24 cellular contexts compared by ENCODE assay signal in genomic region chr12:32124637-32125036, GRCh38. TPM values are rescaled to one million over a fixed set of nuclear protein-coding genes. Genes with fewer than 3 reads are reported as not detected.
DNase-seq lines count a peak whose midpoint lies in the region; FAIRE-seq and TF ChIP-seq lines count a peak whose summit lies in the region.
"Had no signal": no experiment of that assay in that cellular context is flagged by ENCODE, and none has a peak within 500 bp of the region (broad histone marks: within the 10 kb centered on the region; RNA-seq: fewer than 3 reads in every experiment).

No MANE protein-coding gene starts in this region.

- no peaks in the 10 kb centered on the region for H3F3A ChIP-seq in neural cell (ENCODE audit: insufficient read depth, low read length, poor library complexity, severe bottlenecking)

- H3K36me3 ChIP-seq in Karpas-422 (ENCODE audit: insufficient read depth, low read length) = 0 out of 2 replicates have a peak, but pooled peaks cover 6% of the 10 kb centered on the region
- no peaks in the 10 kb centered on the region for H3K36me3 ChIP-seq in neural cell (ENCODE audit: insufficient read depth, low read length)
- H3K36me3 ChIP-seq: spleen, uterus had no signal

- TF ChIP-seq EP300 in neural cell (conservative IDR thresholded peaks at IDR 0.05; ENCODE audit: poor library complexity, severe bottlenecking) = no peak

- H3K4me3 Mint-ChIP-seq in brain = peak overlapping the region in 2 of 5 experiments; percentile 14 to 31
- H3K4me3 Mint-ChIP-seq: activated CD8-positive, alpha-beta memory T cell treated with anti-CD3 and anti-CD28 coated beads, Interleukin-2, amount 10 ng/mL, durations not matched to agents 7 days and 5 days; activated naive CD4-positive, alpha-beta T cell treated with anti-CD3 and anti-CD28 coated beads for 36 hours; activated T-cell treated with anti-CD3 and anti-CD28 coated beads, Interleukin-2, amount 50 U/mL, for 72 hours; stimulated activated naive B cell treated with anti-CD40 and anti-IgM and Interleukin-4, amounts not matched to agents 10 μg/mL and 1 μg/mL and 100 μg/mL, for 72 hours had no signal

- H3K9me3 ChIP-seq in Karpas-422 (ENCODE audit: low read length) = no peaks in the 10 kb centered on the region
- no peaks in the 10 kb centered on the region for H3K9me3 ChIP-seq in neural cell (ENCODE audit: low read length)
- H3K9me3 ChIP-seq: BLaER1 treated with 17β-estradiol and CSF1 and Interleukin-3, amounts not matched to agents 10 nM and 100 nM; Caco-2; SK-N-SH; spleen; uterus had no signal

- H4K20me1 ChIP-seq in Karpas-422 (ENCODE audit: insufficient read depth, low read depth, low read length) (no peaks in the 10 kb centered on the region), neural cell (ENCODE audit: insufficient read depth) (no peaks in the 10 kb centered on the region)

- no peaks in the 10 kb centered on the region for H3K9me2 ChIP-seq in Karpas-422 (replicated peaks; ENCODE audit: insufficient read depth, low read length)
- H3K9me2 ChIP-seq in neural cell (ENCODE audit: insufficient read depth, low read length) = no peaks in the 10 kb centered on the region
- H3K9me2 ChIP-seq: SK-N-SH had no signal

- no peaks in the 10 kb centered on the region for H3K27me3 Mint-ChIP-seq in brain
- H3K27me3 Mint-ChIP-seq: activated CD8-positive, alpha-beta memory T cell treated with anti-CD3 and anti-CD28 coated beads, Interleukin-2, amount 10 ng/mL, durations not matched to agents 7 days and 5 days; stimulated activated naive B cell treated with anti-CD40 and anti-IgM and Interleukin-4, amounts not matched to agents 10 μg/mL and 1 μg/mL and 100 μg/mL, for 72 hours had no signal

- peaks cover 94% of the 10 kb centered on the region for H3K79me2 ChIP-seq in Karpas-422 (ENCODE audit: low read length)
- H3K79me2 ChIP-seq in neural cell (replicated peaks; ENCODE audit: insufficient read depth, low read length) = peaks cover 31% of the 10 kb centered on the region

- H3K9ac ChIP-seq in Karpas-422 (ENCODE audit: low read length) (no peak overlapping the region), neural cell (ENCODE audit: low read length) (no peak overlapping the region)
- H3K9ac ChIP-seq: BLaER1 treated with 17β-estradiol and CSF1 and Interleukin-3, amounts not matched to agents 10 nM and 100 nM; SK-N-SH had no signal

- FAIRE-seq in H54 (lab: Jason Lieb, UNC) = peak; percentile 38
- FAIRE-seq: kidney had no signal

- H2AFZ ChIP-seq in Karpas-422 (ENCODE audit: low read length) (no peak overlapping the region), neural cell (ENCODE audit: low read depth, low read length) (no peak overlapping the region)

- H3K4me1 ChIP-seq in Karpas-422 (ENCODE audit: low read length) = peaks cover 35% of the 10 kb centered on the region
- H3K4me1 ChIP-seq: Caco-2, uterus had no signal

- no peaks in the 10 kb centered on the region for H3K27me3 ChIP-seq in Karpas-422 (ENCODE audit: low read length)
- H3K27me3 ChIP-seq in neural cell (ENCODE audit: insufficient read depth, low read depth, low read length) = no peaks in the 10 kb centered on the region
- H3K27me3 ChIP-seq: BLaER1 treated with 17β-estradiol and CSF1 and Interleukin-3, amounts not matched to agents 10 nM and 100 nM; spleen; uterus had no signal

- TF ChIP-seq CTCF in brain (conservative IDR thresholded peaks at IDR 0.05) (no peak), neural cell (IDR thresholded peaks at IDR 0.05; ENCODE audit: poor library complexity, severe bottlenecking) (no peak)

- no peaks in the 10 kb centered on the region for H3K9me3 Mint-ChIP-seq in brain
- H3K9me3 Mint-ChIP-seq: activated naive CD4-positive, alpha-beta T cell treated with anti-CD3 and anti-CD28 coated beads for 36 hours; activated T-cell treated with anti-CD3 and anti-CD28 coated beads, Interleukin-2, amount 50 U/mL, for 72 hours; stimulated activated naive B cell treated with anti-CD40 and anti-IgM and Interleukin-4, amounts not matched to agents 10 μg/mL and 1 μg/mL and 100 μg/mL, for 72 hours had no signal

- H3K36me3 Mint-ChIP-seq in brain = peaks cover 18% of the 10 kb centered on the region
- H3K36me3 Mint-ChIP-seq: activated CD8-positive, alpha-beta memory T cell treated with anti-CD3 and anti-CD28 coated beads, Interleukin-2, amount 10 ng/mL, durations not matched to agents 7 days and 5 days had no signal

- H3K27ac ChIP-seq in Karpas-422 (ENCODE audit: low read length) (peak overlapping the region; percentile 38; the same call in 1 of the 2 replicates), neural cell (ENCODE audit: low read length) (peak overlapping the region; percentile 50)
- H3K27ac ChIP-seq: spleen, uterus had no signal

- H3K4me2 ChIP-seq in Karpas-422 (ENCODE audit: low read depth, low read length, poor library complexity, severe bottlenecking) (no peak overlapping the region), neural cell (ENCODE audit: low read length) (no peak overlapping the region)
- H3K4me2 ChIP-seq: SK-N-SH had no signal

- no peak for TF ChIP-seq RAD21 in neural cell (conservative IDR thresholded peaks at IDR 0.05)

- H3K4me3 ChIP-seq in Karpas-422 (ENCODE audit: low read length) (no peak overlapping the region), neural cell (ENCODE audit: low read length) (peak overlapping the region; percentile 41)
- H3K4me3 ChIP-seq: BLaER1 treated with 17β-estradiol and CSF1 and Interleukin-3, amounts not matched to agents 10 nM and 100 nM; spleen; uterus had no signal

- H3K4me1 Mint-ChIP-seq in brain = peaks cover 51% of the 10 kb centered on the region

- H3K27ac Mint-ChIP-seq in brain = peak overlapping the region in 4 of 5 experiments; percentile 47 to 75 (median 68)
- H3K27ac Mint-ChIP-seq: activated CD8-positive, alpha-beta memory T cell treated with anti-CD3 and anti-CD28 coated beads, Interleukin-2, amount 10 ng/mL, durations not matched to agents 7 days and 5 days; activated naive CD4-positive, alpha-beta T cell treated with anti-CD3 and anti-CD28 coated beads for 36 hours; activated T-cell treated with anti-CD3 and anti-CD28 coated beads, Interleukin-2, amount 50 U/mL, for 72 hours had no signal

- DNase-seq in H54 (ENCODE audit: insufficient read length, low spot score) (no peak), Karpas-422 (no peak), A172 (ENCODE audit: low spot score) (no peak), OCI-M2 (lab: John Stamatoyannopoulos, UW; ENCODE audit: unreplicated experiment) (no peak), MV-4-11 (lab: John Stamatoyannopoulos, UW) (no peak)
- no peak for DNase-seq in activated CD4-positive, alpha-beta T cell treated with anti-CD3 and anti-CD28 coated beads, Interleukin-2, amount 50 U/mL, for 48 hours
- DNase-seq: activated CD4-positive, alpha-beta T cell treated with anti-CD3 and anti-CD28 coated beads for 48 hours; activated CD8-positive, alpha-beta memory T cell treated with anti-CD3 and anti-CD28 coated beads, Interleukin-2, amount 10 ng/mL, durations not matched to agents 7 days and 5 days; activated naive CD4-positive, alpha-beta T cell treated with anti-CD3 and anti-CD28 coated beads for 36 hours; activated T-cell treated with anti-CD3 and anti-CD28 coated beads, Interleukin-2, amount 50 U/mL, for 72 hours; Caco-2; kidney; NCI-H1436 treated with DMSO at 0.1 percent for 48 hours; NCI-H526; retina; SK-N-SH; spleen; stimulated activated CD4-positive, alpha-beta T cell treated with anti-CD3 and anti-CD28 coated beads, Interleukin-2, amount 100 ng/mL, for 48 hours; stimulated activated naive B cell treated with anti-CD40 and anti-IgM and Interleukin-4, amounts not matched to agents 10 μg/mL and 1 μg/mL and 100 μg/mL, for 72 hours; T-helper 2 cell; uterus had no signal

- no peak for TF ChIP-seq POLR2A in H54 (IDR thresholded peaks at IDR 0.05; ENCODE audit: low read depth, low read length)

TF ChIP-seq in neural cell, 6 proteins besides CTCF, POLR2A, EP300 and RAD21:
- TF ChIP-seq REST (IDR thresholded peaks at IDR 0.05; ENCODE audit: borderline replicate concordance) (no peak), SMC3 (conservative IDR thresholded peaks at IDR 0.05; ENCODE audit: poor library complexity) (no peak), MXI1 (conservative IDR thresholded peaks at IDR 0.05; ENCODE audit: poor library complexity, severe bottlenecking) (no peak), POLR2AphosphoS5 (IDR thresholded peaks at IDR 0.05) (no peak), TAF1 (IDR thresholded peaks at IDR 0.05; ENCODE audit: low read depth) (no peak), EZH2 (IDR thresholded peaks at IDR 0.05; ENCODE audit: borderline replicate concordance, insufficient read depth, low read length, poor library complexity, severe bottlenecking) (no peak)

RNA-seq across cellular contexts. Expression of gene BICD1, which starts 18.0 kb away (rescaled TPM):
- 39.6 and 55.7 TPM in 2 replicates for total RNA-seq in Karpas-422 (2014; rRNA removed; shearing (Covaris generic); ENCODE audit: low replicate concordance)
- polyA plus RNA-seq in brain (ENCODE audit: insufficient read depth, low read depth, low replicate concordance) (5.5 TPM), neural cell (33.8 and 41.1 TPM in 2 replicates)
- 85.7 and 118 TPM in 2 replicates for polyA minus RNA-seq in neural cell
- total RNA-seq in A172 (2014; rRNA removed; shearing (Covaris generic)) = 6.6 and 10.0 TPM in 2 replicates
